In genomic region chr4:94389595-94390290, GRCh38 we compare ENCODE assay signal across 25 cellular contexts. TPM values are rescaled to one million over a fixed set of nuclear protein-coding genes. Genes with fewer than 3 reads are reported as not detected.
"Had no signal": no experiment of that assay in that cellular context is flagged by ENCODE, and none has a peak within 500 bp of the region (broad histone marks: within the 10 kb centered on the region; RNA-seq: fewer than 3 reads in every experiment).

No MANE protein-coding gene starts in this region.

- H3K79me2 ChIP-seq: hepatocyte, parathyroid adenoma had no signal

- H3K27ac ChIP-seq: hepatocyte, parathyroid adenoma, prostate gland, spleen, testis, tibial nerve, upper lobe of right lung, vagina had no signal

- H2AFZ ChIP-seq: hepatocyte, parathyroid adenoma had no signal

- H3K4me1 ChIP-seq: parathyroid adenoma, prostate gland, spleen, testis, upper lobe of right lung, vagina had no signal

- H3K9me3 ChIP-seq: prostate gland, spleen, testis, tibial nerve, upper lobe of right lung, vagina had no signal

- H3K27me3 ChIP-seq: hepatocyte, spleen, testis, tibial nerve, upper lobe of right lung, vagina had no signal

- ATAC-seq: left colon; naive thymus-derived CD4-positive, alpha-beta T cell; sciatic nerve; stimulated activated naive B cell treated with anti-CD40 and anti-IgM and Interleukin-4, amounts not matched to agents 10 μg/mL and 1 μg/mL and 100 μg/mL, for 72 hours; stimulated activated naive CD8-positive, alpha-beta T cell treated with anti-CD3 and anti-CD28 coated beads, Interleukin-15, amount 100 ng/mL, for 72 hours; upper lobe of right lung had no signal

- H3K4me2 ChIP-seq: hepatocyte had no signal

- H3K9ac ChIP-seq: parathyroid adenoma had no signal

- H3K36me3 ChIP-seq: prostate gland, spleen, tibial nerve, upper lobe of right lung, vagina had no signal

- DNase-seq: effector CD4-positive, alpha-beta T cell; foreskin melanocyte; head of caudate nucleus; kidney; left colon; naive thymus-derived CD4-positive, alpha-beta T cell; nephron progenitor cell; retina; spleen; stimulated activated CD4-positive, alpha-beta T cell treated with anti-CD3 and anti-CD28 coated beads, Interleukin-15, amount 100 ng/mL, for 24 hours; stimulated activated CD4-positive, alpha-beta T cell treated with anti-CD3 and anti-CD28 coated beads, Interleukin-1b, Interleukin-23, amount 100 ng/mL, for 48 hours; stimulated activated CD4-positive, alpha-beta T cell treated with anti-CD3 and anti-CD28 coated beads, Interleukin-4, amount 100 ng/mL, for 4 hours; stimulated activated naive B cell treated with anti-CD40 and anti-IgM and Interleukin-4, amounts not matched to agents 10 μg/mL and 1 μg/mL and 100 μg/mL, for 72 hours; stimulated activated naive CD8-positive, alpha-beta T cell treated with anti-CD3 and anti-CD28 coated beads, Interleukin-15, amount 100 ng/mL, for 72 hours; testis; upper lobe of right lung had no signal

- H3K4me3 ChIP-seq: hepatocyte, prostate gland, spleen, testis, tibial nerve, upper lobe of right lung, vagina had no signal

RNA-seq across cellular contexts. Expression of gene HPGDS, which starts 47.1 kb away (rescaled TPM):
- total RNA-seq: dermis microvascular lymphatic vessel endothelial cell, lung microvascular endothelial cell, mononuclear cell had no signal
